ENCODE assay signal across 28 cellular contexts in genomic region chr5:69149676-69150010, GRCh38. TPM values are rescaled to one million over a fixed set of nuclear protein-coding genes. Genes with fewer than 3 reads are reported as not detected.
"Had no signal": no experiment of that assay in that cellular context is flagged by ENCODE, and none has a peak within 500 bp of the region (broad histone marks: within the 10 kb centered on the region; RNA-seq: fewer than 3 reads in every experiment).

No MANE protein-coding gene starts in this region.

- H3K9me3 ChIP-seq: ascending aorta, esophagus muscularis mucosa, gastrocnemius medialis had no signal

- H3K4me3 ChIP-seq: ascending aorta, coronary artery, dorsolateral prefrontal cortex, esophagus muscularis mucosa, gastrocnemius medialis had no signal

- H3K4me1 Mint-ChIP-seq: activated CD4-positive, alpha-beta T cell treated with anti-CD3 and anti-CD28 coated beads for 36 hours; activated CD8-positive, alpha-beta memory T cell treated with anti-CD3 and anti-CD28 coated beads, Interleukin-2, amount 10 ng/mL, durations not matched to agents 7 days and 5 days; activated naive CD4-positive, alpha-beta T cell treated with anti-CD3 and anti-CD28 coated beads, Interleukin-2, amount 10 ng/mL, durations not matched to agents 7 days and 5 days; activated naive CD8-positive, alpha-beta T cell treated with anti-CD3 and anti-CD28 coated beads, Interleukin-2, amount 10 ng/mL, durations not matched to agents 7 days and 5 days; brain; central memory CD8-positive, alpha-beta T cell had no signal

- H3K27me3 ChIP-seq: ascending aorta, dorsolateral prefrontal cortex, esophagus muscularis mucosa, foreskin keratinocyte, gastrocnemius medialis had no signal

- H3K4me1 ChIP-seq: ascending aorta, esophagus muscularis mucosa, gastrocnemius medialis had no signal

- H3K9me3 Mint-ChIP-seq: activated CD4-positive, alpha-beta memory T cell treated with anti-CD3 and anti-CD28 coated beads for 36 hours; activated naive CD4-positive, alpha-beta T cell treated with anti-CD3 and anti-CD28 coated beads, Interleukin-2, amount 10 ng/mL, durations not matched to agents 7 days and 5 days; activated naive CD4-positive, alpha-beta T cell treated with anti-CD3 and anti-CD28 coated beads, Interleukin-2, amount 50 U/mL, for 72 hours; activated naive CD8-positive, alpha-beta T cell treated with anti-CD3 and anti-CD28 coated beads, Interleukin-2, amount 10 ng/mL, durations not matched to agents 7 days and 5 days; activated T-helper 1 cell treated with anti-CD3 and anti-CD28 coated beads, Interleukin-12 subunit alpha, Interleukin-12 subunit beta, Interleukin-2, Interleukin-4 antibody, amounts not matched to agents 30 ng/mL and 10 ng/mL and 1 ng/mL, durations not matched to agents 14 hours and 24 hours and 36 hours; central memory CD8-positive, alpha-beta T cell; dendritic cell treated with granulocyte-macrophage colony-stimulating factor and Interleukin-4, amounts not matched to agents 40 ng/mL and 50 ng/mL, for 4 days had no signal

- H3K36me3 ChIP-seq: ascending aorta, esophagus muscularis mucosa, gastrocnemius medialis had no signal

- H3K36me3 Mint-ChIP-seq: activated CD4-positive, alpha-beta memory T cell treated with anti-CD3 and anti-CD28 coated beads for 36 hours; activated CD8-positive, alpha-beta memory T cell treated with anti-CD3 and anti-CD28 coated beads, Interleukin-2, amount 10 ng/mL, durations not matched to agents 7 days and 5 days; activated naive CD4-positive, alpha-beta T cell treated with anti-CD3 and anti-CD28 coated beads, Interleukin-2, amount 10 ng/mL, durations not matched to agents 7 days and 5 days; activated naive CD4-positive, alpha-beta T cell treated with anti-CD3 and anti-CD28 coated beads, Interleukin-2, amount 50 U/mL, for 72 hours; activated naive CD8-positive, alpha-beta T cell treated with anti-CD3 and anti-CD28 coated beads, Interleukin-2, amount 10 ng/mL, durations not matched to agents 7 days and 5 days had no signal

- H3K27ac Mint-ChIP-seq: activated CD4-positive, alpha-beta memory T cell treated with anti-CD3 and anti-CD28 coated beads for 36 hours; activated CD4-positive, alpha-beta T cell treated with anti-CD3 and anti-CD28 coated beads for 36 hours; activated CD4-positive, alpha-beta T cell treated with anti-CD3 and anti-CD28 coated beads, Interleukin-2, amount 10 ng/mL, durations not matched to agents 24 days and 14 days; activated CD8-positive, alpha-beta memory T cell treated with anti-CD3 and anti-CD28 coated beads, Interleukin-2, amount 10 ng/mL, durations not matched to agents 7 days and 5 days; activated CD8-positive, alpha-beta T cell treated with anti-CD3 and anti-CD28 coated beads, Interleukin-2, amount 10 ng/mL, durations not matched to agents 7 days and 5 days; activated naive CD4-positive, alpha-beta T cell treated with anti-CD3 and anti-CD28 coated beads, Interleukin-2, amount 10 ng/mL, durations not matched to agents 7 days and 5 days; activated naive CD4-positive, alpha-beta T cell treated with anti-CD3 and anti-CD28 coated beads, Interleukin-2, amount 50 U/mL, for 72 hours; activated naive CD8-positive, alpha-beta T cell treated with anti-CD3 and anti-CD28 coated beads, Interleukin-2, amount 10 ng/mL, durations not matched to agents 7 days and 5 days; activated T-helper 1 cell treated with anti-CD3 and anti-CD28 coated beads, Interleukin-12 subunit alpha, Interleukin-12 subunit beta, Interleukin-2, Interleukin-4 antibody, amounts not matched to agents 30 ng/mL and 10 ng/mL and 1 ng/mL, durations not matched to agents 14 hours and 24 hours and 36 hours; brain; dendritic cell treated with granulocyte-macrophage colony-stimulating factor and Interleukin-4, amounts not matched to agents 40 ng/mL and 50 ng/mL, for 4 days had no signal

- H3K27ac ChIP-seq: ascending aorta, coronary artery, dorsolateral prefrontal cortex, esophagus muscularis mucosa, foreskin keratinocyte, gastrocnemius medialis had no signal

- ATAC-seq: activated CD4-positive, alpha-beta T cell treated with anti-CD3 and anti-CD28 coated beads for 36 hours; activated CD8-positive, alpha-beta memory T cell treated with anti-CD3 and anti-CD28 coated beads, Interleukin-2, amount 10 ng/mL, durations not matched to agents 7 days and 5 days; activated CD8-positive, alpha-beta T cell treated with anti-CD3 and anti-CD28 coated beads, Interleukin-2, amount 10 ng/mL, durations not matched to agents 7 days and 5 days; activated naive CD4-positive, alpha-beta T cell treated with anti-CD3 and anti-CD28 coated beads, Interleukin-2, amount 50 U/mL, for 72 hours; gastrocnemius medialis had no signal

- DNase-seq: activated CD4-positive, alpha-beta memory T cell treated with anti-CD3 and anti-CD28 coated beads for 36 hours; activated CD4-positive, alpha-beta T cell treated with anti-CD3 and anti-CD28 coated beads for 36 hours; activated CD4-positive, alpha-beta T cell treated with anti-CD3 and anti-CD28 coated beads, Interleukin-2, amount 10 ng/mL, durations not matched to agents 24 days and 14 days; activated CD4-positive, CD25-positive, alpha-beta regulatory T cell; activated CD4-positive, CD25-positive, alpha-beta regulatory T cell treated with anti-CD3 and anti-CD28 coated beads, Interleukin-2, amount 50 U/mL, for 72 hours; activated CD8-positive, alpha-beta memory T cell treated with anti-CD3 and anti-CD28 coated beads, Interleukin-2, amount 10 ng/mL, durations not matched to agents 7 days and 5 days; activated CD8-positive, alpha-beta memory T cell treated with anti-CD3 and anti-CD28 coated beads, Interleukin-2, amount 50 U/mL, for 4 hours; activated CD8-positive, alpha-beta T cell treated with anti-CD3 and anti-CD28 coated beads, Interleukin-2, amount 10 ng/mL, durations not matched to agents 7 days and 5 days; activated gamma-delta T cell; activated naive CD4-positive, alpha-beta T cell; activated naive CD4-positive, alpha-beta T cell treated with anti-CD3 and anti-CD28 coated beads, Interleukin-2, amount 10 ng/mL, durations not matched to agents 7 days and 5 days; activated naive CD8-positive, alpha-beta T cell treated with anti-CD3 and anti-CD28 coated beads, Interleukin-2, amount 10 ng/mL, durations not matched to agents 7 days and 5 days; activated T-cell treated with anti-CD3 and anti-CD28 coated beads, Interleukin-2, amount 50 U/mL, for 1 hour; activated T-cell treated with anti-CD3 and anti-CD28 coated beads, Interleukin-2, amount 50 U/mL, for 48 hours; dorsolateral prefrontal cortex; effector memory CD4-positive, alpha-beta T cell; erythroblast; gastrocnemius medialis; T-helper 2 cell had no signal

- H3K4me3 Mint-ChIP-seq: activated CD4-positive, alpha-beta memory T cell treated with anti-CD3 and anti-CD28 coated beads for 36 hours; activated CD4-positive, alpha-beta T cell treated with anti-CD3 and anti-CD28 coated beads for 36 hours; activated CD4-positive, alpha-beta T cell treated with anti-CD3 and anti-CD28 coated beads, Interleukin-2, amount 10 ng/mL, durations not matched to agents 24 days and 14 days; activated CD8-positive, alpha-beta memory T cell treated with anti-CD3 and anti-CD28 coated beads, Interleukin-2, amount 10 ng/mL, durations not matched to agents 7 days and 5 days; activated CD8-positive, alpha-beta T cell treated with anti-CD3 and anti-CD28 coated beads, Interleukin-2, amount 10 ng/mL, durations not matched to agents 7 days and 5 days; activated naive CD4-positive, alpha-beta T cell treated with anti-CD3 and anti-CD28 coated beads, Interleukin-2, amount 10 ng/mL, durations not matched to agents 7 days and 5 days; activated naive CD8-positive, alpha-beta T cell treated with anti-CD3 and anti-CD28 coated beads, Interleukin-2, amount 10 ng/mL, durations not matched to agents 7 days and 5 days; activated T-helper 1 cell treated with anti-CD3 and anti-CD28 coated beads, Interleukin-12 subunit alpha, Interleukin-12 subunit beta, Interleukin-2, Interleukin-4 antibody, amounts not matched to agents 30 ng/mL and 10 ng/mL and 1 ng/mL, durations not matched to agents 14 hours and 24 hours and 36 hours; brain; central memory CD8-positive, alpha-beta T cell; dendritic cell treated with granulocyte-macrophage colony-stimulating factor and Interleukin-4, amounts not matched to agents 40 ng/mL and 50 ng/mL, for 4 days had no signal

- H3K27me3 Mint-ChIP-seq: activated CD4-positive, alpha-beta memory T cell treated with anti-CD3 and anti-CD28 coated beads for 36 hours; activated CD4-positive, alpha-beta T cell treated with anti-CD3 and anti-CD28 coated beads for 36 hours; activated CD4-positive, alpha-beta T cell treated with anti-CD3 and anti-CD28 coated beads, Interleukin-2, amount 10 ng/mL, durations not matched to agents 24 days and 14 days; activated CD8-positive, alpha-beta memory T cell treated with anti-CD3 and anti-CD28 coated beads, Interleukin-2, amount 10 ng/mL, durations not matched to agents 7 days and 5 days; activated naive CD8-positive, alpha-beta T cell treated with anti-CD3 and anti-CD28 coated beads, Interleukin-2, amount 10 ng/mL, durations not matched to agents 7 days and 5 days; brain; central memory CD8-positive, alpha-beta T cell; dendritic cell treated with granulocyte-macrophage colony-stimulating factor and Interleukin-4, amounts not matched to agents 40 ng/mL and 50 ng/mL, for 4 days had no signal

RNA-seq across cellular contexts. Expression of gene CENPH, which starts 39.7 kb away (rescaled TPM):
- total RNA-seq: ascending aorta had no signal
